Comparison of ENCODE assay signal across 10 cellular contexts in genomic region chr4:2924286-2924685, GRCh38. TPM values are rescaled to one million over a fixed set of nuclear protein-coding genes. Genes with fewer than 3 reads are reported as not detected.
DNase-seq lines count a peak whose midpoint lies in the region; ATAC-seq and TF ChIP-seq lines count a peak whose summit lies in the region.
"Had no signal": no experiment of that assay in that cellular context is flagged by ENCODE, and none has a peak within 500 bp of the region (broad histone marks: within the 10 kb centered on the region; RNA-seq: fewer than 3 reads in every experiment).

No MANE protein-coding gene starts in this region.

- H3K4me3 ChIP-seq in mucosa of descending colon (no peak overlapping the region), brain microvascular endothelial cell (ENCODE audit: low read depth, low read length) (no peak overlapping the region), esophagus muscularis mucosa (no peak overlapping the region)

- H3K4me1 ChIP-seq in mucosa of descending colon (ENCODE audit: low read depth): peaks cover 7% of the 10 kb centered on the region
- peaks cover 0 to 14% (median 4%) of the 10 kb centered on the region in 4 donors for H3K4me1 ChIP-seq in esophagus muscularis mucosa

- peaks cover 5% of the 10 kb centered on the region for H3K36me3 ChIP-seq in mucosa of descending colon (ENCODE audit: low read depth)
- peaks cover 36% of the 10 kb centered on the region for H3K36me3 ChIP-seq in brain microvascular endothelial cell (replicated peaks)
- H3K36me3 ChIP-seq in esophagus muscularis mucosa: peaks cover 33 to 91% (median 75%) of the 10 kb centered on the region in 4 donors

- TF ChIP-seq EP300 in esophagus muscularis mucosa (IDR thresholded peaks at IDR 0.05): no peak

- TF ChIP-seq POLR2A in esophagus muscularis mucosa (IDR thresholded peaks at IDR 0.05; ENCODE audit: low read depth): no peak

- intact Hi-C loops in left ventricle myocardium superior (cut with micrococcal nuclease) (no loop called here), Right ventricle myocardium inferior (cut with DNase I) (no loop called here), mucosa of descending colon (cut with DNase I, micrococcal nuclease) (no loop called here), esophagus muscularis mucosa (cut with DNase I) (no loop called here)

- H3K27me3 ChIP-seq in brain microvascular endothelial cell (replicated peaks) (no peaks in the 10 kb centered on the region), esophagus muscularis mucosa (no peaks in the 10 kb centered on the region)

- DNase-seq in left ventricle myocardium superior (peak; percentile 13), Right ventricle myocardium inferior (ENCODE audit: missing footprints) (no peak), mucosa of descending colon (peak in 2 of 3 donors; percentile 9 to 37), retina (no peak), brain microvascular endothelial cell (no peak), esophagus muscularis mucosa (ENCODE audit: extremely low spot score) (no peak)
- DNase-seq in activated naive CD4-positive, alpha-beta T cell treated with anti-CD3 and anti-CD28 coated beads, Interleukin-2, amount 50 U/mL, for 72 hours (ENCODE audit: low spot score in 2 of 2): peak in 1 of 2 donors; percentile 38
- DNase-seq: NCI-H524 treated with DMSO at 0.1 percent for 48 hours; SHP77; stimulated activated naive CD4-positive, alpha-beta T cell had no signal

- peak overlapping the region; percentile 58 to 60 for H3K27ac Mint-ChIP-seq in activated naive CD4-positive, alpha-beta T cell treated with anti-CD3 and anti-CD28 coated beads, Interleukin-2, amount 50 U/mL, for 72 hours

- TF ChIP-seq CTCF in mucosa of descending colon (IDR thresholded peaks at IDR 0.05) (no peak), brain microvascular endothelial cell (IDR thresholded peaks at IDR 0.05; ENCODE audit: low read depth, low read length, missing control alignments) (no peak), esophagus muscularis mucosa (IDR thresholded peaks at IDR 0.05) (no peak)

- in situ Hi-C loops in brain microvascular endothelial cell (cut with HindIII; ENCODE audit: low pct_ligation_motif_present, low sequenced_read_pairs): no loop called here

- peaks cover 13 to 28% of the 10 kb centered on the region in 2 donors for H3K36me3 Mint-ChIP-seq in activated naive CD4-positive, alpha-beta T cell treated with anti-CD3 and anti-CD28 coated beads, Interleukin-2, amount 50 U/mL, for 72 hours

- H3K9me3 ChIP-seq in mucosa of descending colon (no peaks in the 10 kb centered on the region), esophagus muscularis mucosa (no peaks in the 10 kb centered on the region)

- H3K27ac ChIP-seq in brain microvascular endothelial cell (no peak overlapping the region), esophagus muscularis mucosa (replicated peaks in 1 of 4) (peak overlapping the region in 1 of 4 donors; percentile 27)

- 95% methylated on average over 6 of the region's 8 CpGs for WGBS in esophagus muscularis mucosa

- no peak for ATAC-seq in left ventricle myocardium superior
- no peak for ATAC-seq in Right ventricle myocardium inferior
- no peak for ATAC-seq in activated naive CD4-positive, alpha-beta T cell treated with anti-CD3 and anti-CD28 coated beads, Interleukin-2, amount 50 U/mL, for 72 hours
- no peak for ATAC-seq in mucosa of descending colon

- peaks cover 5 to 8% of the 10 kb centered on the region in 2 donors for H3K9me3 Mint-ChIP-seq in activated naive CD4-positive, alpha-beta T cell treated with anti-CD3 and anti-CD28 coated beads, Interleukin-2, amount 50 U/mL, for 72 hours

RNA-seq across cellular contexts. Expression of gene NOP14, which starts 38.9 kb away (rescaled TPM):
- 19.9 TPM for total RNA-seq in left ventricle myocardium superior
- 18.3 TPM for total RNA-seq in Right ventricle myocardium inferior
- 10 to 100 TPM; 62.9 to 77.1 TPM for total RNA-seq in activated naive CD4-positive, alpha-beta T cell treated with anti-CD3 and anti-CD28 coated beads, Interleukin-2, amount 50 U/mL, for 72 hours
- total RNA-seq in mucosa of descending colon: 10 to 100 TPM; 18.2 to 23.8 (median 23.5) TPM
- total RNA-seq in esophagus muscularis mucosa: 10 to 100 TPM; 16.7 to 21.1 (median 18.8) TPM

RNA-seq across cellular contexts. Expression of gene GRK4, which starts 39.1 kb away (rescaled TPM):
- 9.2 TPM for total RNA-seq in left ventricle myocardium superior
- 7.7 TPM for total RNA-seq in Right ventricle myocardium inferior
- 1 to 10 TPM; 2.9 to 7.2 TPM for total RNA-seq in activated naive CD4-positive, alpha-beta T cell treated with anti-CD3 and anti-CD28 coated beads, Interleukin-2, amount 50 U/mL, for 72 hours
- 1 to 10 TPM in 2 of 3 donors, under 1 TPM in 1; 0.87 to 8.9 (median 3.9) TPM for total RNA-seq in mucosa of descending colon
- 1 to 10 TPM; 4.8 to 8.0 (median 6.4) TPM for total RNA-seq in esophagus muscularis mucosa

Comparison
In these comparisons a context has a peak if more than half of its experiments do, and no peak if none do; other contexts are left out.
1. DNase-seq: peak in left ventricle myocardium superior (single experiment) and mucosa of descending colon (2 of 3); none in Right ventricle myocardium inferior (single experiment), retina (single experiment), brain microvascular endothelial cell (single experiment) and esophagus muscularis mucosa (single experiment).